ENCODE assay signal across 23 cellular contexts in the genomic region with DNA sequence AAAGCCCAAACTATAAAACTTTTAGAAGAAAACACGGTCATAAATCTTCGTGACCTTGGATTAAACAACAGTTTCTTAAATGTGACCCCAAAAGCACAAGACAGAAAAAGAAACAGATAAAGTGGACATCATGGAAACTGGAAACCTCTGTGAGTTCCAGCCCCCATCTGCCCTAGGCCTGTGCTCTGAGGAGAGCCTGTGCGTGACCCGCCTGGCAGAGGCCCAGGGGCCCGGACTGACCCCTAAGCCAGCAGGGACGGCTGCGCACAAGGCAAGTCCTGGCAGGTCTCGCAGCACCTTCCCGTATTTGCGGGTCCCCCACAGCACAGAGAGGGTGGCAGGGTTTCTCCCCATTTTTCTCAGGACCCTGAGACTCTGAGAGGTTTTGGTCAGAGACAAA.
"Had no signal": no experiment of that assay in that cellular context is flagged by ENCODE, and none has a peak within 500 bp of the region (broad histone marks: within the 10 kb centered on the region; RNA-seq: fewer than 3 reads in every experiment).

No MANE protein-coding gene starts in this region.

- H3K27me3 ChIP-seq: esophagus squamous epithelium, neutrophil, pancreas had no signal

- H3K4me1 ChIP-seq: pancreas, psoas muscle had no signal

- H3K4me3 ChIP-seq: esophagus squamous epithelium, mucosa of descending colon, pancreas, psoas muscle, thoracic aorta had no signal

- H3K27ac ChIP-seq: epithelial cell of prostate, neutrophil, pancreas, psoas muscle, thoracic aorta had no signal

- FAIRE-seq: bronchial epithelial cell, colon, endometrium, keratinocyte, pancreas had no signal

- ATAC-seq: left colon, mucosa of descending colon, pancreas, psoas muscle, right cardiac atrium had no signal

- H3K9me3 ChIP-seq: esophagus squamous epithelium, mucosa of descending colon, neutrophil, pancreas, psoas muscle, thoracic aorta had no signal

- H3K36me3 ChIP-seq: pancreas, thoracic aorta had no signal

- DNase-seq: activated CD4-positive, alpha-beta T cell treated with anti-CD3 and anti-CD28 coated beads for 4 hours; activated CD4-positive, alpha-beta T cell treated with anti-CD3 and anti-CD28 coated beads, Interleukin-2, amount 50 U/mL, for 4 hours; activated effector memory CD4-positive, alpha-beta T cell treated with Interleukin-2 at 50 U/mL for 16 hours; activated naive CD4-positive, alpha-beta T cell treated with Interleukin-2 at 50 U/mL for 16 hours; anterior cingulate cortex; dermis blood vessel endothelial cell; effector CD8-positive, alpha-beta T cell; esophagus squamous epithelium; foreskin melanocyte; left colon; psoas muscle; stimulated activated CD4-positive, alpha-beta T cell treated with anti-CD3 and anti-CD28 coated beads, Interleukin-2, amount 100 ng/mL, for 48 hours; stimulated activated naive CD4-positive, alpha-beta T cell treated with Interleukin-2 at 50 U/mL for 16 hours had no signal
